Comparison of ENCODE assay signal across 11 cellular contexts in genomic region chr12:93390565-93391297, GRCh38. TPM values are rescaled to one million over a fixed set of nuclear protein-coding genes. Genes with fewer than 3 reads are reported as not detected.
DNase-seq lines count a peak whose midpoint lies in the region; ATAC-seq and TF ChIP-seq lines count a peak whose summit lies in the region.
"Had no signal": no experiment of that assay in that cellular context is flagged by ENCODE, and none has a peak within 500 bp of the region (broad histone marks: within the 10 kb centered on the region; RNA-seq: fewer than 3 reads in every experiment).

No MANE protein-coding gene starts in this region.

- peaks cover 11% of the 10 kb centered on the region; the same call in 1 of the 2 replicates for H3K4me1 ChIP-seq in HEK293 (ENCODE audit: control insufficient read depth, insufficient read depth, low read length)
- peaks cover 20 to 85% (median 74%) of the 10 kb centered on the region in 4 donors for H3K4me1 ChIP-seq in esophagus muscularis mucosa
- no peaks in the 10 kb centered on the region for H3K4me1 ChIP-seq in Peyer's patch

- H3K36me3 Mint-ChIP-seq in nephron progenitor cell (ENCODE audit: low read depth): peaks cover 65% of the 10 kb centered on the region

- DNase-seq in Caki2 (ENCODE audit: low read depth): peak; percentile 61
- DNase-seq in esophagus muscularis mucosa (ENCODE audit: extremely low spot score): no peak
- DNase-seq in nephron progenitor cell: no peak
- DNase-seq in H4 (ENCODE audit: low spot score): no peak
- no peak for DNase-seq in Peyer's patch
- DNase-seq in NCI-H1092 treated with DMSO at 0.1 percent for 48 hours (lab: John Stamatoyannopoulos, UW): no peak
- DNase-seq: NCI-H2227 treated with DMSO at 0.1 percent for 48 hours, T-cell had no signal

- no peaks in the 10 kb centered on the region for H3K27me3 ChIP-seq in esophagus muscularis mucosa
- no peaks in the 10 kb centered on the region for H3K27me3 ChIP-seq in Peyer's patch

- H3K27me3 Mint-ChIP-seq in nephron progenitor cell (ENCODE audit: low read depth, poor library complexity): no peaks in the 10 kb centered on the region
- H3K27me3 Mint-ChIP-seq: activated naive CD8-positive, alpha-beta T cell; T-cell had no signal

- no peak overlapping the region for H3K4me3 Mint-ChIP-seq in nephron progenitor cell
- H3K4me3 Mint-ChIP-seq: activated naive CD8-positive, alpha-beta T cell; T-cell had no signal

- no peak for TF ChIP-seq EP300 in esophagus muscularis mucosa (IDR thresholded peaks at IDR 0.05)

- intact Hi-C loops in esophagus muscularis mucosa (cut with DNase I): no loop called here

- H3K9me3 Mint-ChIP-seq in nephron progenitor cell: peaks cover 6% of the 10 kb centered on the region
- H3K9me3 Mint-ChIP-seq: T-cell had no signal

- H3K4me1 Mint-ChIP-seq in nephron progenitor cell: peaks cover 14% of the 10 kb centered on the region

- H3K27ac ChIP-seq in HEK293 (ENCODE audit: extremely low read depth, low read depth, low read length) (no peak overlapping the region), esophagus muscularis mucosa (replicated peaks in 1 of 4) (peak overlapping the region; percentile 42 to 56 (median 43)), Peyer's patch (peak overlapping the region in 2 of 4 donors; percentile 15 to 16)

- H3K27ac Mint-ChIP-seq in nephron progenitor cell: peak overlapping the region; percentile 92

- TF ChIP-seq POLR2A in esophagus muscularis mucosa (IDR thresholded peaks at IDR 0.05; ENCODE audit: low read depth) (no peak), Peyer's patch (IDR thresholded peaks at IDR 0.05) (no peak)

- CTCF ChIA-PET in HEK293 (lab: Yijun Ruan, JAX): no interaction called here

- H3K36me3 ChIP-seq in HEK293 (ENCODE audit: control insufficient read depth in 2 of 2, insufficient read depth in 1 of 2, low read length in 2 of 2) (peaks cover under 1 to 15% of the 10 kb centered on the region in 2 experiments; a peak in 2 of 3 replicates), esophagus muscularis mucosa (peaks cover 0 to 14% (median 9%) of the 10 kb centered on the region in 4 donors), Peyer's patch (peaks cover 0 to 14% (median 0%) of the 10 kb centered on the region in 3 donors)

- in situ Hi-C loops in Caki2 (cut with HindIII; ENCODE audit: low pct_unique_long_range_greater_than_20kb, low sequenced_read_pairs): no loop called here

- no peak for ATAC-seq in HG02938 (IDR thresholded peaks at IDR 0.05; ENCODE audit: unreplicated experiment)
- ATAC-seq: T-cell had no signal

- WGBS in esophagus muscularis mucosa: 83% methylated on average over 5 of the region's 5 CpGs

- H3K9me3 ChIP-seq in HEK293 (ENCODE audit: control insufficient read depth, insufficient read depth, low read depth, low read length) (no peaks in the 10 kb centered on the region), esophagus muscularis mucosa (no peaks in the 10 kb centered on the region), Peyer's patch (no peaks in the 10 kb centered on the region)

- no peak for TF ChIP-seq CTCF in HEK293 (tag by site-specific recombination; IDR thresholded peaks at IDR 0.05)
- TF ChIP-seq CTCF in esophagus muscularis mucosa (IDR thresholded peaks at IDR 0.05): no peak
- TF ChIP-seq CTCF in nephron progenitor cell (IDR thresholded peaks at IDR 0.05): no peak
- TF ChIP-seq CTCF in Peyer's patch (IDR thresholded peaks at IDR 0.05): no peak

- POLR2A ChIA-PET in HEK293 (lab: Yijun Ruan, JAX): no interaction called here

- H3K4me3 ChIP-seq in HEK293 (ENCODE audit: low read depth, low read length): no peak overlapping the region
- no peak overlapping the region for H3K4me3 ChIP-seq in esophagus muscularis mucosa
- H3K4me3 ChIP-seq in Peyer's patch: no peak overlapping the region

TF ChIP-seq in HEK293, 187 proteins besides CTCF, POLR2A, EP300 and RAD21:
- TF ChIP-seq, protein P1, sequence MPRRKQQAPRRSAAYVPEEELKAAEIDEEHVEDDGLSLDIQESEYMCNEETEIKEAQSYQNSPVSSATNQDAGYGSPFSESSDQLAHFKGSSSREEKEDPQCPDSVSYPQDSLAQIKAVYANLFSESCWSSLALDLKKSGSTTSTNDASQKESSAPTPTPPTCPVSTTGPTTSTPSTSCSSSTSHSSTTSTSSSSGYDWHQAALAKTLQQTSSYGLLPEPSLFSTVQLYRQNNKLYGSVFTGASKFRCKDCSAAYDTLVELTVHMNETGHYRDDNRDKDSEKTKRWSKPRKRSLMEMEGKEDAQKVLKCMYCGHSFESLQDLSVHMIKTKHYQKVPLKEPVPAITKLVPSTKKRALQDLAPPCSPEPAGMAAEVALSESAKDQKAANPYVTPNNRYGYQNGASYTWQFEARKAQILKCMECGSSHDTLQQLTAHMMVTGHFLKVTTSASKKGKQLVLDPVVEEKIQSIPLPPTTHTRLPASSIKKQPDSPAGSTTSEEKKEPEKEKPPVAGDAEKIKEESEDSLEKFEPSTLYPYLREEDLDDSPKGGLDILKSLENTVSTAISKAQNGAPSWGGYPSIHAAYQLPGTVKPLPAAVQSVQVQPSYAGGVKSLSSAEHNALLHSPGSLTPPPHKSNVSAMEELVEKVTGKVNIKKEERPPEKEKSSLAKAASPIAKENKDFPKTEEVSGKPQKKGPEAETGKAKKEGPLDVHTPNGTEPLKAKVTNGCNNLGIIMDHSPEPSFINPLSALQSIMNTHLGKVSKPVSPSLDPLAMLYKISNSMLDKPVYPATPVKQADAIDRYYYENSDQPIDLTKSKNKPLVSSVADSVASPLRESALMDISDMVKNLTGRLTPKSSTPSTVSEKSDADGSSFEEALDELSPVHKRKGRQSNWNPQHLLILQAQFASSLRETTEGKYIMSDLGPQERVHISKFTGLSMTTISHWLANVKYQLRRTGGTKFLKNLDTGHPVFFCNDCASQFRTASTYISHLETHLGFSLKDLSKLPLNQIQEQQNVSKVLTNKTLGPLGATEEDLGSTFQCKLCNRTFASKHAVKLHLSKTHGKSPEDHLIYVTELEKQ (tag by site-specific recombination; IDR thresholded peaks at IDR 0.05; ENCODE audit: borderline replicate concordance): no peak
- TF ChIP-seq ZNF341 (tag by site-specific recombination; IDR thresholded peaks at IDR 0.05; ENCODE audit: low read depth): peak; percentile 41; the same call in 1 of the 2 replicates
- TF ChIP-seq ZNF585B (tag by site-specific recombination; IDR thresholded peaks at IDR 0.05): peak; percentile 9; the same call in 1 of the 2 replicates

RNA-seq across cellular contexts. Expression of gene NUDT4, which starts 13.0 kb away (rescaled TPM):
- 17.8 and 30.1 TPM in 2 replicates for total RNA-seq in Caki2 (2014; rRNA removed; shearing (Covaris generic); ENCODE audit: low replicate concordance)
- total RNA-seq in esophagus muscularis mucosa (100 to 1,000 TPM in 3 of 4 donors, 10 to 100 TPM in 1; 93.0 to 238 (median 112) TPM), Peyer's patch (10 to 100 TPM; 41.5 to 68.5 (median 52.8) TPM)
- 22.9 and 24.6 TPM in 2 replicates for total RNA-seq in H4 (2014; rRNA removed; shearing (Covaris generic))

RNA-seq across cellular contexts. Expression of gene UBE2N, which starts 51.0 kb away (rescaled TPM):
- total RNA-seq in Caki2 (2014; rRNA removed; shearing (Covaris generic); ENCODE audit: low replicate concordance): 32.5 and 53.2 TPM in 2 replicates
- 100 to 1,000 TPM in 1 of 4 donors, 10 to 100 TPM in 3; 37.8 to 106 (median 61.8) TPM for total RNA-seq in esophagus muscularis mucosa
- 102 and 163 TPM in 2 replicates for total RNA-seq in H4 (2014; rRNA removed; shearing (Covaris generic))
- total RNA-seq in Peyer's patch: 10 to 100 TPM; 18.0 to 26.4 (median 22.1) TPM
